ENCODE assay signal across 7 cellular contexts in genomic region chr17:7842380-7842949, GRCh38. TPM values are rescaled to one million over a fixed set of nuclear protein-coding genes. Genes with fewer than 3 reads are reported as not detected.
DNase-seq lines count a peak whose midpoint lies in the region; ATAC-seq lines count a peak whose summit lies in the region.

No MANE protein-coding gene starts in this region.

- intact Hi-C loops in sciatic nerve (cut with DNase I): loop anchor here (5.0 kb wide), 1 partner anchor 330 kb away; no protein-coding TSS in a partner anchor

- DNase-seq in T follicular helper cell (ENCODE audit: low read depth): peak; percentile 95
- DNase-seq in amniotic stem cell (lab: John Stamatoyannopoulos, UW): peak; percentile 85
- peak; percentile 82 for DNase-seq in hepatic stellate cell (ENCODE audit: low spot score)
- DNase-seq in sciatic nerve (ENCODE audit: low spot score): peak; percentile 86
- no peak for DNase-seq in GF-D8 (lab: John Stamatoyannopoulos, UW)

- ATAC-seq in GM18868 (IDR thresholded peaks at IDR 0.05; ENCODE audit: unreplicated experiment) (peak; percentile 33), HG03135 (IDR thresholded peaks at IDR 0.05; ENCODE audit: unreplicated experiment) (peak; percentile 26), sciatic nerve (peak; percentile 16)

RNA-seq across cellular contexts. Expression of gene KDM6B, which starts 8.4 kb away (rescaled TPM):
- 41.0 TPM for total RNA-seq in sciatic nerve

RNA-seq across cellular contexts. Expression of gene TMEM88, which starts 12.4 kb away (rescaled TPM):
- 18.5 TPM for total RNA-seq in sciatic nerve

RNA-seq across cellular contexts. Expression of gene NAA38, which starts 14.9 kb away (rescaled TPM):
- 53.5 TPM for total RNA-seq in sciatic nerve

RNA-seq across cellular contexts. Expression of gene CYB5D1, which starts 15.3 kb away (rescaled TPM):
- 13.3 TPM for total RNA-seq in sciatic nerve

RNA-seq across cellular contexts. Expression of gene CHD3, which starts 46.1 kb away (rescaled TPM):
- total RNA-seq in sciatic nerve: 138 TPM
